8 cellular contexts compared by ENCODE assay signal in the genomic region with DNA sequence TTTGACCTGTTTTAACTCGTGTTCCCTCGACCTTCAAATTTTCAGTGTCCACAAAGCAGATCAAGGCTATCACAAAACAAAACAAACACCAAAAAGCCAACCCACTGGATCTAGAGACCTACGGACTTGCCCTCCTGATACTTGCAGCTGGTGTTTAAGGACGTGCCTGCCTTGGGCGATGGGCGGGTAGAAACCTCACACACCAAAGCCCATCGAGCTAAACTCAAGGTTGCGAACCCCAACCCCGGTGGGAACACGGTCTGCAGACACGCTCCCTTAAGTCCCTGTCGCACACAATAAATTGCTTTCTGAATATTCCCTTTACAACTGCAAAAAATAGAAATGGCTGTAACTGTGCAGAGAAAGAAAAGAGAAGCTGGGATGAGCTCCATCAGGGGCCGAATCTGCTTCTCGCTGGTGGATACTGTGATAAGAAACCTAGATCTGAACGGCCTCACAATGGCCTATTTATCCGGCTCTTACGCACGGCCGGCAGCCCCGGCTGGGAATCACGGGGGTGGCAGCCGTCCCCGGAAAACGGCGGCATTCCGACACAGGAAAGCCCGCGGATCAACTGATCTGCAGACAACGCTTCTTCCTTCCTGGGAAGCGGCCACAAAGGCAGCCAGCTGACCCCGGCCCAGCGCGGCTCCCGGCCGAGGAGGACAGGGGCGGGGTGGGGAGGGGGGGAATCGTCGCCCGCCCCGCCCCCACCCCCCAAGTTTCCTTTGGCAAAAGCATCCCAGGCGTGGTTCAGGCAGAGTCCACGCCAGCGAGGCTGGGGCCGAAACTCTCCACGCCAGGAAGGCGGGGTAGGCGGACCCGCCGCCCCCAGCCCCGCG.
DNase-seq lines count a peak whose midpoint lies in the region; ATAC-seq and TF ChIP-seq lines count a peak whose summit lies in the region.

No MANE protein-coding gene starts in this region.

- peak; percentile 41 for DNase-seq in GM13976 (ENCODE audit: low spot score)
- no peak for DNase-seq in activated CD8-positive, alpha-beta T cell treated with anti-CD3 and anti-CD28 coated beads for 36 hours
- peak; percentile 28 to 70 for DNase-seq in mesothelial cell of epicardium (ENCODE audit: low spot score in 2 of 2, unreplicated experiment in 2 of 2)
- DNase-seq in suprapubic skin (ENCODE audit: low spot score in 2 of 2), result peak in 1 of 2 donors; percentile 81
- no peak for DNase-seq in KG1 (lab: John Stamatoyannopoulos, UW)

- H3K4me1 ChIP-seq in esophagus (ENCODE audit: control insufficient read depth in 2 of 2, insufficient read depth in 2 of 2, low read length in 1 of 2) (peaks cover 0 to 2% of the 10 kb centered on the region in 2 donors), suprapubic skin (peaks cover 46% of the 10 kb centered on the region)

- H3K9me3 ChIP-seq in esophagus (ENCODE audit: control insufficient read depth in 2 of 2, insufficient read depth in 1 of 2, low read depth in 1 of 2, low read length in 1 of 2) (no peaks in the 10 kb centered on the region), suprapubic skin (no peaks in the 10 kb centered on the region)

- ATAC-seq in HG03439 (IDR thresholded peaks at IDR 0.05; ENCODE audit: unreplicated experiment) (peak; percentile 35), GM18858 (IDR thresholded peaks at IDR 0.05; ENCODE audit: unreplicated experiment) (no peak)
- no peak for ATAC-seq in activated CD8-positive, alpha-beta T cell treated with anti-CD3 and anti-CD28 coated beads for 36 hours

- peak overlapping the region; percentile 68 for H3K4me3 Mint-ChIP-seq in activated CD8-positive, alpha-beta T cell treated with anti-CD3 and anti-CD28 coated beads for 36 hours
- H3K4me3 Mint-ChIP-seq in mesothelial cell of epicardium, result peak overlapping the region; percentile 63

- peak overlapping the region; percentile 70 for H3K27ac Mint-ChIP-seq in activated CD8-positive, alpha-beta T cell treated with anti-CD3 and anti-CD28 coated beads for 36 hours
- H3K27ac Mint-ChIP-seq in mesothelial cell of epicardium, result peak overlapping the region; percentile 87

- POLR2A ChIA-PET in activated CD8-positive, alpha-beta T cell treated with anti-CD3 and anti-CD28 coated beads for 36 hours (lab: Charles Lee), result interaction anchor here (1.2 kb wide), 1 partner anchor 11 kb away, joined by 3 read pairs; no protein-coding TSS in a partner anchor

- WGBS in esophagus, 2 donors, result 4 to 5% methylated on average over 49 to 51 of the region's 51 CpGs
- WGBS in suprapubic skin, result 12% methylated on average over 23 of the region's 51 CpGs

- TF ChIP-seq POLR2A in suprapubic skin (IDR thresholded peaks at IDR 0.05), result no peak

- H3K27me3 Mint-ChIP-seq in activated CD8-positive, alpha-beta T cell treated with anti-CD3 and anti-CD28 coated beads for 36 hours, result peaks cover 4% of the 10 kb centered on the region
- H3K27me3 Mint-ChIP-seq in mesothelial cell of epicardium (ENCODE audit: low read depth), result no peaks in the 10 kb centered on the region

- TF ChIP-seq EP300 in suprapubic skin (IDR thresholded peaks at IDR 0.05), result no peak

- TF ChIP-seq CTCF in GM13976 (IDR thresholded peaks at IDR 0.05; ENCODE audit: borderline replicate concordance, control extremely low read depth, extremely low read depth, insufficient read depth, missing control alignments) (no peak), mesothelial cell of epicardium (IDR thresholded peaks at IDR 0.05; ENCODE audit: unreplicated experiment) (no peak), suprapubic skin (IDR thresholded peaks at IDR 0.05) (no peak)
- no peak for TF ChIP-seq CTCF in activated CD8-positive, alpha-beta T cell treated with anti-CD3 and anti-CD28 coated beads for 36 hours (IDR thresholded peaks at IDR 0.05)

- no peaks in the 10 kb centered on the region for H3K9me3 Mint-ChIP-seq in activated CD8-positive, alpha-beta T cell treated with anti-CD3 and anti-CD28 coated beads for 36 hours
- peaks cover 5% of the 10 kb centered on the region for H3K9me3 Mint-ChIP-seq in mesothelial cell of epicardium

- intact Hi-C loops in activated CD8-positive, alpha-beta T cell treated with anti-CD3 and anti-CD28 coated beads for 36 hours (cut with micrococcal nuclease), result no loop called here

- no peaks in the 10 kb centered on the region for H3K27me3 ChIP-seq in esophagus (ENCODE audit: control insufficient read depth in 1 of 2, insufficient read depth in 2 of 2, low read length in 2 of 2)
- no peaks in the 10 kb centered on the region for H3K27me3 ChIP-seq in suprapubic skin

- in situ Hi-C loops in GM13976 (cut with MboI; ENCODE audit: low sequenced_read_pairs, unreplicated experiment), result no loop called here

- peak overlapping the region; percentile 61 to 68 for H3K4me3 ChIP-seq in esophagus (ENCODE audit: low read depth in 1 of 2, low read length in 2 of 2)
- peak overlapping the region; percentile 80 for H3K4me3 ChIP-seq in suprapubic skin

- H3K27ac ChIP-seq in esophagus (ENCODE audit: low read depth in 2 of 2, low read length in 1 of 2), result peak overlapping the region; percentile 86 to 97
- H3K27ac ChIP-seq in suprapubic skin, result peak overlapping the region; percentile 98

- no peaks in the 10 kb centered on the region for H3K36me3 Mint-ChIP-seq in activated CD8-positive, alpha-beta T cell treated with anti-CD3 and anti-CD28 coated beads for 36 hours (ENCODE audit: low read depth)
- H3K36me3 Mint-ChIP-seq in mesothelial cell of epicardium, result no peaks in the 10 kb centered on the region

- H3K36me3 ChIP-seq in esophagus (ENCODE audit: control insufficient read depth in 2 of 2, insufficient read depth in 2 of 2, low read length in 1 of 2) (no peaks in the 10 kb centered on the region), suprapubic skin (no peaks in the 10 kb centered on the region)

- peaks cover 19% of the 10 kb centered on the region for H3K4me1 Mint-ChIP-seq in activated CD8-positive, alpha-beta T cell treated with anti-CD3 and anti-CD28 coated beads for 36 hours (ENCODE audit: low read depth)
- peaks cover 48% of the 10 kb centered on the region for H3K4me1 Mint-ChIP-seq in mesothelial cell of epicardium

- CTCF ChIA-PET in activated CD8-positive, alpha-beta T cell treated with anti-CD3 and anti-CD28 coated beads for 36 hours (lab: Charles Lee), result interaction anchor here (1.5 to 2.0 kb wide), 2 partner anchors 9 to 210 kb away, joined by 5 to 11 read pairs; no protein-coding TSS in a partner anchor

Comparison
In these comparisons a context has a peak if more than half of its experiments do, and no peak if none do; other contexts are left out.
1. DNase-seq: peak in GM13976 (single experiment) and mesothelial cell of epicardium (2 of 2); none in activated CD8-positive, alpha-beta T cell treated with anti-CD3 and anti-CD28 coated beads for 36 hours (single experiment) and KG1 (single experiment).